ENCODE assay signal across 16 cellular contexts in genomic region chr3:192332386-192333291, GRCh38.
DNase-seq lines count a peak whose midpoint lies in the region; ATAC-seq, FAIRE-seq and TF ChIP-seq lines count a peak whose summit lies in the region.
"Had no signal": no experiment of that assay in that cellular context is flagged by ENCODE, and none has a peak within 500 bp of the region (broad histone marks: within the 10 kb centered on the region; RNA-seq: fewer than 3 reads in every experiment).

No MANE protein-coding gene starts in this region.

- DNase-seq in CD4-positive, alpha-beta T cell = no peak
- DNase-seq in kidney = no peak
- no peak for DNase-seq in A673 (ENCODE audit: low spot score)
- DNase-seq in NCI-H1417 treated with DMSO at 0.1 percent for 48 hours (lab: John Stamatoyannopoulos, UW) = no peak
- DNase-seq: aorta, DMS 273 treated with DMSO at 0.1 percent for 48 hours, NCI-H1436 treated with DMSO at 0.1 percent for 48 hours, T-cell had no signal

- CTCF ChIA-PET in CD4-positive, alpha-beta T cell (lab: Charles Lee) = no interaction called here
- CTCF ChIA-PET in A673 (lab: Charles Lee) = no interaction called here

- no TSS peak for BruUV-seq in A673 (replicated peaks; lab: Mats Ljungman, UMichigan)

- peak overlapping the region; percentile 65 for H3K4me3 ChIP-seq in ACC112 (ENCODE audit: low read depth, low read length)
- H3K4me3 ChIP-seq in OCI-LY3 (ENCODE audit: low read length) = peak overlapping the region; percentile 52
- no peak overlapping the region for H3K4me3 ChIP-seq in kidney (ENCODE audit: low read length in 2 of 2)
- H3K4me3 ChIP-seq in A673 (ENCODE audit: low read depth, low read length, poor library complexity, severe bottlenecking) = no peak overlapping the region
- H3K4me3 ChIP-seq: HAP-1, hepatocyte, suprapubic skin had no signal

- H2AFZ ChIP-seq in ACC112 (ENCODE audit: low read length, unreplicated experiment) (peak overlapping the region; percentile 3), OCI-LY3 (ENCODE audit: low read depth, low read length) (peak overlapping the region; percentile 12)
- H2AFZ ChIP-seq: hepatocyte had no signal

- H3K9me3 ChIP-seq in CD4-positive, alpha-beta T cell (ENCODE audit: control insufficient read depth, low read length) = no peaks in the 10 kb centered on the region
- no peaks in the 10 kb centered on the region for H3K9me3 ChIP-seq in OCI-LY3 (ENCODE audit: insufficient read depth, low read length)
- no peaks in the 10 kb centered on the region for H3K9me3 ChIP-seq in kidney (ENCODE audit: control insufficient read depth in 1 of 2, low read length in 2 of 2)
- H3K9me3 ChIP-seq in A673 (ENCODE audit: low read depth, low read length, poor library complexity, severe bottlenecking) = no peaks in the 10 kb centered on the region
- H3K9me3 ChIP-seq: HAP-1, suprapubic skin had no signal

- H3K4me2 ChIP-seq in OCI-LY3 (ENCODE audit: low read length) = peak overlapping the region; percentile 69
- H3K4me2 ChIP-seq: hepatocyte had no signal

- H3K36me3 ChIP-seq in ACC112 (ENCODE audit: insufficient read depth, low read length) (no peaks in the 10 kb centered on the region), OCI-LY3 (replicated peaks; ENCODE audit: low read depth, low read length) (no peaks in the 10 kb centered on the region), kidney (ENCODE audit: control insufficient read depth in 1 of 2, insufficient read depth in 2 of 2, low read length in 2 of 2) (no peaks in the 10 kb centered on the region), A673 (ENCODE audit: insufficient read depth, low read length, poor library complexity, severe bottlenecking) (no peaks in the 10 kb centered on the region)
- H3K36me3 ChIP-seq: HAP-1, suprapubic skin had no signal

- TF ChIP-seq CTCF in CD4-positive, alpha-beta T cell (IDR thresholded peaks at IDR 0.05) = no peak
- TF ChIP-seq CTCF in OCI-LY3 (IDR thresholded peaks at IDR 0.05; ENCODE audit: low read depth, low read length) = no peak
- no peak for TF ChIP-seq CTCF in kidney (IDR thresholded peaks at IDR 0.05; ENCODE audit: borderline replicate concordance, extremely low read depth, insufficient read depth)
- TF ChIP-seq CTCF in A673 (conservative IDR thresholded peaks at IDR 0.05; ENCODE audit: low read depth, low read length) = no peak

- H3K4me1 ChIP-seq in ACC112 (ENCODE audit: control insufficient read depth, insufficient read depth, low read length, unreplicated experiment) (no peaks in the 10 kb centered on the region), OCI-LY3 (ENCODE audit: low read length) (peaks cover 22% of the 10 kb centered on the region), kidney (ENCODE audit: control insufficient read depth in 1 of 2, insufficient read depth in 1 of 2, low read depth in 1 of 2, low read length in 2 of 2) (no peaks in the 10 kb centered on the region), A673 (ENCODE audit: insufficient read depth, low read length, poor library complexity, severe bottlenecking) (no peaks in the 10 kb centered on the region)
- H3K4me1 ChIP-seq: HAP-1, suprapubic skin had no signal

- H3K27me3 ChIP-seq in ACC112 (ENCODE audit: insufficient read depth, low read length) = no peaks in the 10 kb centered on the region
- H3K27me3 ChIP-seq in CD4-positive, alpha-beta T cell (ENCODE audit: control insufficient read depth, insufficient read depth, low read length) = no peaks in the 10 kb centered on the region
- H3K27me3 ChIP-seq in OCI-LY3 (ENCODE audit: low read depth, low read length) = no peaks in the 10 kb centered on the region
- H3K27me3 ChIP-seq in A673 (replicated peaks; ENCODE audit: insufficient read depth, low read depth, low read length, poor library complexity) = no peaks in the 10 kb centered on the region
- H3K27me3 ChIP-seq: hepatocyte, suprapubic skin had no signal

- no peaks in the 10 kb centered on the region for H3K36me3 Mint-ChIP-seq in CD4-positive, alpha-beta T cell (ENCODE audit: low read depth)
- H3K36me3 Mint-ChIP-seq: T-cell had no signal

- ATAC-seq in CD4-positive, alpha-beta T cell (ENCODE audit: poor library complexity) = no peak
- ATAC-seq in esophagus mucosa = no peak
- ATAC-seq: sciatic nerve, T-cell had no signal

- peaks cover 2% of the 10 kb centered on the region for H3K9me3 Mint-ChIP-seq in CD4-positive, alpha-beta T cell
- H3K9me3 Mint-ChIP-seq: T-cell had no signal

- intact Hi-C loops in CD4-positive, alpha-beta T cell (cut with DNase I, micrococcal nuclease) = no loop called here
- intact Hi-C loops in kidney (cut with DNase I) = no loop called here
- intact Hi-C loops in A673 (cut with micrococcal nuclease; ENCODE audit: unreplicated experiment) = no loop called here

- no peak overlapping the region for H3K27ac ChIP-seq in ACC112 (ENCODE audit: low read depth, low read length)
- no peak overlapping the region for H3K27ac ChIP-seq in CD4-positive, alpha-beta T cell (ENCODE audit: low read depth, low read length)
- peak overlapping the region; percentile 69 for H3K27ac ChIP-seq in OCI-LY3 (ENCODE audit: low read length)
- H3K27ac ChIP-seq in kidney (ENCODE audit: low read depth in 2 of 2, low read length in 2 of 2) = no peak overlapping the region
- no peak overlapping the region for H3K27ac ChIP-seq in A673 (ENCODE audit: low read depth, low read length, poor library complexity, severe bottlenecking)
- H3K27ac ChIP-seq: hepatocyte, suprapubic skin, VCaP had no signal

- no peak overlapping the region for H3K27ac Mint-ChIP-seq in CD4-positive, alpha-beta T cell

- H3K4me3 Mint-ChIP-seq in CD4-positive, alpha-beta T cell = peak overlapping the region; percentile 65

- FAIRE-seq in kidney (lab: Jason Lieb, UNC) = peak; percentile 33

- H3K9ac ChIP-seq in OCI-LY3 (ENCODE audit: low read length) = peak overlapping the region; percentile 26
- no peak overlapping the region for H3K9ac ChIP-seq in kidney (ENCODE audit: low read length in 2 of 2)

- no peaks in the 10 kb centered on the region for H4K20me1 ChIP-seq in OCI-LY3 (ENCODE audit: insufficient read depth, low read length)

- POLR2A ChIA-PET in CD4-positive, alpha-beta T cell (lab: Charles Lee) = no interaction called here
- POLR2A ChIA-PET in A673 (lab: Charles Lee; ENCODE audit: low non-redundant PET) = interaction anchor here (0.5 kb wide), 1 partner anchor 70 kb away, joined by 3 read pairs; no protein-coding TSS in a partner anchor

- no peaks in the 10 kb centered on the region for H3K79me2 ChIP-seq in ACC112 (ENCODE audit: control insufficient read depth, insufficient read depth, low read length, unreplicated experiment)
- H3K79me2 ChIP-seq in OCI-LY3 (ENCODE audit: low read length) = no peaks in the 10 kb centered on the region
- H3K79me2 ChIP-seq: hepatocyte had no signal

- H3K27me3 Mint-ChIP-seq in CD4-positive, alpha-beta T cell = no peaks in the 10 kb centered on the region
- H3K27me3 Mint-ChIP-seq: T-cell had no signal

- H3K4me1 Mint-ChIP-seq in CD4-positive, alpha-beta T cell (ENCODE audit: low read depth) = peaks cover 13% of the 10 kb centered on the region

Comparison
In these comparisons a context has a peak if more than half of its experiments do, and no peak if none do; other contexts are left out.
1. H3K4me3 ChIP-seq: peak in ACC112 (single experiment) and OCI-LY3 (single experiment); none in kidney (0 of 2) and A673 (single experiment).